17 cellular contexts compared by ENCODE assay signal in the genomic region with DNA sequence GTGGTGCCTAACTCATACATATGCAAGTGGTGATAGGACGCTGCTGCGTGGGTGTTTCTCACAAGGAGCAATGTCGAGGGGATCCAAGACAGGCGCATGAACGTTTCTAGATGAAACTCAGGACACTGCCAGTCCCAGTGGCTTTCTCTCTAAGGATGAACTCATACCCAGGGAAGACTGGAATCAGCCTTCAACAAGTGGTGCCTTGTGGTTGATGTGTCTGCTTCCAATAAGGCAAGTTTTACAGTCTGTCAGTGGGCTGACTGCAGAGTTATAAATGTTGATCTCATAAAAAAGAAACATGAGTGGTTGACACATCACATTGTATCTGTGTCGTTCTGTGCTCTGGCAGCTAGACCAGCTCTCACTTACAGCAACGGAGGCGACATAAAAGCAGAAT.
"Had no signal": no experiment of that assay in that cellular context is flagged by ENCODE, and none has a peak within 500 bp of the region (broad histone marks: within the 10 kb centered on the region; RNA-seq: fewer than 3 reads in every experiment).

No MANE protein-coding gene starts in this region.

- H3K4me3 ChIP-seq: coronary artery, tibial nerve had no signal

- H3K9me3 Mint-ChIP-seq: activated T-helper 1 cell treated with anti-CD3 and anti-CD28 coated beads, Interleukin-12 subunit alpha, Interleukin-12 subunit beta, Interleukin-2, Interleukin-4 antibody, amounts not matched to agents 30 ng/mL and 10 ng/mL and 1 ng/mL, durations not matched to agents 14 hours and 24 hours and 36 hours; naive thymus-derived CD8-positive, alpha-beta T cell; T-helper 2 cell treated with Interferon-gamma antibody and Interleukin-4, amounts not matched to agents 5 μg/mL and 100 μg/mL, for 36 hours had no signal

- DNase-seq: activated CD4-positive, alpha-beta T cell treated with anti-CD3 and anti-CD28 coated beads, Interleukin-2, amount 50 U/mL, for 48 hours; activated T-cell treated with anti-CD3 and anti-CD28 coated beads for 4 hours; brain microvascular endothelial cell; central memory CD4-positive, alpha-beta T cell; mesenchymal stem cell; naive thymus-derived CD8-positive, alpha-beta T cell; occipital lobe; posterior cingulate gyrus; stimulated activated CD4-positive, alpha-beta T cell treated with anti-CD3 and anti-CD28 coated beads, Interleukin-12 subunit alpha, Interleukin-12 subunit beta, amount 100 ng/mL, for 4 hours; stimulated activated CD4-positive, alpha-beta T cell treated with anti-CD3 and anti-CD28 coated beads, Interleukin-1b, Interleukin-23, amount 100 ng/mL, for 48 hours; stimulated activated CD8-positive, alpha-beta memory T cell treated with anti-CD3 and anti-CD28 coated beads, Interleukin-4, amount 100 ng/mL, for 48 hours; stimulated activated naive CD8-positive, alpha-beta T cell treated with anti-CD3 and anti-CD28 coated beads, Interleukin-15, Interleukin-2, amounts not matched to agents 100 U/mL and 50 U/mL, for 24 hours; substantia nigra had no signal

- H3K27ac Mint-ChIP-seq: activated T-helper 1 cell treated with anti-CD3 and anti-CD28 coated beads, Interleukin-12 subunit alpha, Interleukin-12 subunit beta, Interleukin-2, Interleukin-4 antibody, amounts not matched to agents 30 ng/mL and 10 ng/mL and 1 ng/mL, durations not matched to agents 14 hours and 24 hours and 36 hours; naive thymus-derived CD8-positive, alpha-beta T cell; T-helper 2 cell treated with Interferon-gamma antibody and Interleukin-4, amounts not matched to agents 5 μg/mL and 100 μg/mL, for 36 hours had no signal

- H3K36me3 ChIP-seq: brain microvascular endothelial cell, tibial nerve had no signal

- H3K9me3 ChIP-seq: tibial nerve had no signal

- H3K27me3 ChIP-seq: brain microvascular endothelial cell, tibial nerve had no signal

- H3K4me3 Mint-ChIP-seq: activated T-helper 1 cell treated with anti-CD3 and anti-CD28 coated beads, Interleukin-12 subunit alpha, Interleukin-12 subunit beta, Interleukin-2, Interleukin-4 antibody, amounts not matched to agents 30 ng/mL and 10 ng/mL and 1 ng/mL, durations not matched to agents 14 hours and 24 hours and 36 hours; naive thymus-derived CD8-positive, alpha-beta T cell; T-helper 2 cell treated with Interferon-gamma antibody and Interleukin-4, amounts not matched to agents 5 μg/mL and 100 μg/mL, for 36 hours had no signal

- ATAC-seq: naive thymus-derived CD8-positive, alpha-beta T cell; stimulated activated naive CD8-positive, alpha-beta T cell treated with anti-CD3 and anti-CD28 coated beads, Interleukin-15, Interleukin-2, amounts not matched to agents 100 U/mL and 50 U/mL, for 24 hours had no signal

- H3K36me3 Mint-ChIP-seq: naive thymus-derived CD8-positive, alpha-beta T cell had no signal

- H3K4me1 ChIP-seq: tibial nerve had no signal

- H3K27ac ChIP-seq: brain microvascular endothelial cell, coronary artery, tibial nerve had no signal
